8 cellular contexts compared by ENCODE assay signal in genomic region chr21:34887729-34888568, GRCh38.
DNase-seq lines count a peak whose midpoint lies in the region; ATAC-seq and TF ChIP-seq lines count a peak whose summit lies in the region.

No MANE protein-coding gene starts in this region.

- peaks cover 9% of the 10 kb centered on the region for H3K27me3 Mint-ChIP-seq in IgD-negative memory B cell
- H3K27me3 Mint-ChIP-seq in activated naive CD8-positive, alpha-beta T cell treated with anti-CD3 and anti-CD28 coated beads for 36 hours, result peaks cover 6% of the 10 kb centered on the region

- H3K9ac ChIP-seq in SU-DHL-6 (ENCODE audit: low read length), result peak overlapping the region; percentile 82

- H3K27ac Mint-ChIP-seq in IgD-negative memory B cell, result peak overlapping the region; percentile 94 to 99 (median 97)
- peak overlapping the region; percentile 100 for H3K27ac Mint-ChIP-seq in activated naive CD8-positive, alpha-beta T cell treated with anti-CD3 and anti-CD28 coated beads for 36 hours

- intact Hi-C loops in heart left ventricle (cut with DNase I), result loop anchor here in 6 of 10 donors (5.0 to 10.0 kb wide), 12 partner anchors 141 to 1057 kb away; partner anchors contain the start of gene RUNX1 (in 1 of the 6)
- intact Hi-C loops in prostate gland (cut with DNase I), result loop anchor here (5.0 to 10.0 kb wide), 4 partner anchors 91 to 439 kb away; no protein-coding TSS in a partner anchor

- H3K4me1 ChIP-seq in heart left ventricle, result peaks cover 0 to 52% (median 15%) of the 10 kb centered on the region in 12 donors
- no peaks in the 10 kb centered on the region for H3K4me1 ChIP-seq in prostate gland (replicated peaks)

- H3K4me3 ChIP-seq in AG09309 (ENCODE audit: control insufficient read depth, low read depth, low read length) (peak overlapping the region; percentile 85), SU-DHL-6 (ENCODE audit: insufficient read depth, low read length, poor library complexity, severe bottlenecking) (peak overlapping the region; percentile 73), heart left ventricle (peak overlapping the region; percentile 42 to 84 (median 66)), prostate gland (peak overlapping the region; percentile 58 to 83)

- peak overlapping the region; percentile 96 for H3K4me2 ChIP-seq in SU-DHL-6 (ENCODE audit: low read depth, low read length, poor library complexity, severe bottlenecking)

- peaks cover 54% of the 10 kb centered on the region for H3K79me2 ChIP-seq in SU-DHL-6 (ENCODE audit: insufficient read depth, low read length)

- H3K9me2 ChIP-seq in SU-DHL-6 (replicated peaks; ENCODE audit: insufficient read depth, low read length), result no peaks in the 10 kb centered on the region

- H3K9me3 Mint-ChIP-seq in IgD-negative memory B cell, result no peaks in the 10 kb centered on the region
- no peaks in the 10 kb centered on the region for H3K9me3 Mint-ChIP-seq in activated naive CD8-positive, alpha-beta T cell treated with anti-CD3 and anti-CD28 coated beads for 36 hours

- peak overlapping the region; percentile 34 for H2AFZ ChIP-seq in SU-DHL-6 (ENCODE audit: low read depth, low read length, severe bottlenecking)

- H3K9me3 ChIP-seq in SU-DHL-6 (ENCODE audit: insufficient read depth, low read length) (no peaks in the 10 kb centered on the region), heart left ventricle (no peaks in the 10 kb centered on the region), prostate gland (no peaks in the 10 kb centered on the region)

- H3K36me3 Mint-ChIP-seq in IgD-negative memory B cell, result no peaks in the 10 kb centered on the region
- peaks cover 17% of the 10 kb centered on the region for H3K36me3 Mint-ChIP-seq in activated naive CD8-positive, alpha-beta T cell treated with anti-CD3 and anti-CD28 coated beads for 36 hours

- DNase-seq in AG09309 (ENCODE audit: low read depth) (peak; percentile 93), heart left ventricle (peak; percentile 56 to 88 (median 68)), prostate gland (ENCODE audit: low spot score) (peak; percentile 62), ureter (ENCODE audit: low spot score) (peak; percentile 80)
- peak; percentile 91 for DNase-seq in activated naive CD8-positive, alpha-beta T cell treated with anti-CD3 and anti-CD28 coated beads for 36 hours

- no peaks in the 10 kb centered on the region for H4K20me1 ChIP-seq in SU-DHL-6 (ENCODE audit: low read depth, low read length)

- H3K27ac ChIP-seq in SU-DHL-6 (ENCODE audit: low read depth, low read length), result peak overlapping the region; percentile 93
- peak overlapping the region in 11 of 12 donors; percentile 70 to 98 (median 85) for H3K27ac ChIP-seq in heart left ventricle
- H3K27ac ChIP-seq in prostate gland, result peak overlapping the region; percentile 82 to 88

- no peak for TF ChIP-seq CTCF in AG09309 (IDR thresholded peaks at IDR 0.05; ENCODE audit: control insufficient read depth, insufficient read depth, low read depth, low read length, missing control alignments)
- no peak for TF ChIP-seq CTCF in SU-DHL-6 (IDR thresholded peaks at IDR 0.05; ENCODE audit: insufficient read depth, low read length, poor library complexity, severe bottlenecking)
- no peak for TF ChIP-seq CTCF in heart left ventricle (IDR thresholded peaks at IDR 0.05)
- no peak for TF ChIP-seq CTCF in prostate gland (IDR thresholded peaks at IDR 0.05)

- ATAC-seq in GM19324 (IDR thresholded peaks at IDR 0.05; ENCODE audit: low FRiP score, unreplicated experiment) (peak; percentile 25), heart left ventricle (peak; percentile 45 to 68 (median 53))

- TF ChIP-seq POLR2A in heart left ventricle (IDR thresholded peaks at IDR 0.05), result no peak
- TF ChIP-seq POLR2A in prostate gland (IDR thresholded peaks at IDR 0.05), result peak; percentile 65

- H3K36me3 ChIP-seq in SU-DHL-6 (ENCODE audit: low read length) (no peaks in the 10 kb centered on the region), heart left ventricle (peaks cover 0 to 22% (median 0%) of the 10 kb centered on the region in 9 donors), prostate gland (no peaks in the 10 kb centered on the region)

- peak overlapping the region; percentile 86 to 97 (median 96) for H3K4me3 Mint-ChIP-seq in IgD-negative memory B cell
- H3K4me3 Mint-ChIP-seq in activated naive CD8-positive, alpha-beta T cell treated with anti-CD3 and anti-CD28 coated beads for 36 hours, result peak overlapping the region; percentile 94

- 2 to 6% (median 3%) methylated on average over 24 to 40 of the region's 40 CpGs for WGBS in heart left ventricle, 4 donors
- WGBS in prostate gland, result 1% methylated on average over 30 of the region's 40 CpGs

- H3K4me1 Mint-ChIP-seq in IgD-negative memory B cell, result peaks cover 16 to 36% (median 24%) of the 10 kb centered on the region in 3 donors
- H3K4me1 Mint-ChIP-seq in activated naive CD8-positive, alpha-beta T cell treated with anti-CD3 and anti-CD28 coated beads for 36 hours, result peaks cover 52% of the 10 kb centered on the region

- no peaks in the 10 kb centered on the region for H3K27me3 ChIP-seq in SU-DHL-6 (ENCODE audit: low read length)
- H3K27me3 ChIP-seq in heart left ventricle, result peaks cover 25 to 84% (median 69%) of the 10 kb centered on the region in 9 donors
- H3K27me3 ChIP-seq in prostate gland (replicated peaks; ENCODE audit: insufficient read depth), result no peaks in the 10 kb centered on the region

- peaks cover 55% of the 10 kb centered on the region for H3F3A ChIP-seq in SU-DHL-6 (ENCODE audit: insufficient read depth)

Comparison
In these comparisons a context has a peak if more than half of its experiments do, and no peak if none do; other contexts are left out.
1. Peak in every context shown above with its lines: DNase-seq, ATAC-seq, H3K4me3 ChIP-seq and H3K27ac ChIP-seq.